Comparison of ENCODE assay signal across 25 cellular contexts in genomic region chr20:22620342-22620741, GRCh38. TPM values are rescaled to one million over a fixed set of nuclear protein-coding genes. Genes with fewer than 3 reads are reported as not detected.
DNase-seq lines count a peak whose midpoint lies in the region; ATAC-seq, FAIRE-seq and TF ChIP-seq lines count a peak whose summit lies in the region.
"Had no signal": no experiment of that assay in that cellular context is flagged by ENCODE, and none has a peak within 500 bp of the region (broad histone marks: within the 10 kb centered on the region; RNA-seq: fewer than 3 reads in every experiment).

No MANE protein-coding gene starts in this region.

- FAIRE-seq in H1 (lab: Jason Lieb, UNC) = no peak
- FAIRE-seq: GM12892 had no signal

- H3K9ac ChIP-seq in HUES6 (ENCODE audit: low read length) (no peak overlapping the region), H1 (replicated peaks in 1 of 4; ENCODE audit: extremely low read depth in 1 of 4, low read depth in 3 of 4, low read length in 3 of 4) (no peak overlapping the region), trophoblast cell (ENCODE audit: low read length) (no peak overlapping the region)

- no peak overlapping the region for H2AFZ ChIP-seq in H1 (ENCODE audit: low read length)
- no peak overlapping the region for H2AFZ ChIP-seq in trophoblast cell (ENCODE audit: insufficient read depth, low read length, poor library complexity)
- H2AFZ ChIP-seq: PC-9 had no signal

- H3K36me3 ChIP-seq in HUES6 (ENCODE audit: control insufficient read depth, insufficient read depth, low read length) = no peaks in the 10 kb centered on the region
- H3K36me3 ChIP-seq in H1 (ENCODE audit: control insufficient read depth in 2 of 4, insufficient read depth in 4 of 4, low read length in 3 of 4) = no peaks in the 10 kb centered on the region
- no peaks in the 10 kb centered on the region for H3K36me3 ChIP-seq in trophoblast cell (ENCODE audit: control insufficient read depth in 1 of 2, insufficient read depth in 2 of 2, low read length in 2 of 2)
- H3K36me3 ChIP-seq: BE2C, HAP-1, MG63 had no signal

- no peak for TF ChIP-seq POLR2A in H1 (IDR thresholded peaks at IDR 0.05; ENCODE audit: control extremely low read depth in 1 of 2, low read depth in 2 of 2, low read length in 2 of 2)

- no peaks in the 10 kb centered on the region for H3K23me2 ChIP-seq in H1 (ENCODE audit: low read depth, low read length)

- no peak overlapping the region for H3K4ac ChIP-seq in H1 (replicated peaks; ENCODE audit: insufficient read length, low read depth, low read length)
- no peak overlapping the region for H3K4ac ChIP-seq in trophoblast cell (ENCODE audit: low read depth, low read length)

- H4K8ac ChIP-seq in H1 (ENCODE audit: extremely low read depth, insufficient read depth, low read length) = no peak overlapping the region
- H4K8ac ChIP-seq in trophoblast cell (ENCODE audit: low read depth, low read length) = no peak overlapping the region

- no peak overlapping the region for H3K23ac ChIP-seq in H1 (ENCODE audit: insufficient read length)
- H3K23ac ChIP-seq in trophoblast cell (ENCODE audit: low read length) = no peak overlapping the region

- no peak overlapping the region for H4K91ac ChIP-seq in H1 (replicated peaks; ENCODE audit: insufficient read length, low read length)
- no peak overlapping the region for H4K91ac ChIP-seq in trophoblast cell (ENCODE audit: low read depth, low read length)

- TF ChIP-seq EP300 in H1 (IDR thresholded peaks at IDR 0.05; ENCODE audit: borderline replicate concordance in 1 of 2, low read depth in 2 of 2, low read length in 2 of 2) = no peak

- H3K4me2 ChIP-seq in H1 (ENCODE audit: insufficient read depth in 1 of 2, low read depth in 2 of 2, low read length in 2 of 2) (peak overlapping the region; percentile 55), trophoblast cell (ENCODE audit: low read length) (no peak overlapping the region)
- H3K4me2 ChIP-seq: PC-9 had no signal

- H2BK5ac ChIP-seq in H1 (ENCODE audit: low read depth, low read length) = no peak overlapping the region
- H2BK5ac ChIP-seq in trophoblast cell (ENCODE audit: low read depth, low read length, poor library complexity) = no peak overlapping the region

- no peaks in the 10 kb centered on the region for H3K9me3 ChIP-seq in HUES6 (ENCODE audit: control insufficient read depth, insufficient read depth, low read depth, low read length)
- H3K9me3 ChIP-seq in H1 (ENCODE audit: insufficient read depth in 2 of 2, low read depth in 1 of 2, low read length in 1 of 2) = no peaks in the 10 kb centered on the region
- H3K9me3 ChIP-seq in trophoblast cell (ENCODE audit: insufficient read depth, low read depth, low read length) = peaks cover 2% of the 10 kb centered on the region
- H3K9me3 ChIP-seq: BE2C, HAP-1, MG63 had no signal

- POLR2A ChIA-PET in H1 (lab: Charles Lee; ENCODE audit: partially characterized antibody) = interaction anchor here (1.0 to 1.2 kb wide), 2 partner anchors 10 to 15 kb away, joined by 4 to 5 read pairs; no protein-coding TSS in a partner anchor

- 17% methylated on average over 9 of the region's 9 CpGs; no CpG with 5 or more reads in 1 of the 2 experiments for WGBS in H1 (ENCODE audit: extremely low coverage in 1 of 2, insufficient coverage in 1 of 2, insufficient read length in 1 of 2, insufficient replicate concordance in 2 of 2, low coverage in 1 of 2, low lambda C conversion rate in 2 of 2, missing lambda C conversion rate in 1 of 2), 2 experiments
- no CpG with 5 or more reads among the region's 9 CpGs for WGBS in trophoblast cell (ENCODE audit: extremely low coverage, insufficient coverage, insufficient read length)

- H2BK20ac ChIP-seq in H1 (ENCODE audit: low read length) = no peak overlapping the region

- no peak overlapping the region for H2BK15ac ChIP-seq in H1 (ENCODE audit: low read length)

- H2AK5ac ChIP-seq in H1 (ENCODE audit: low read depth, low read length) (no peak overlapping the region), trophoblast cell (ENCODE audit: low read length) (no peak overlapping the region)

- H3K4me1 ChIP-seq in HUES6 (ENCODE audit: control insufficient read depth, insufficient read depth, low read length) (peaks cover 17% of the 10 kb centered on the region), H1 (replicated peaks in 1 of 4; ENCODE audit: control insufficient read depth in 3 of 4, insufficient read depth in 4 of 4, low read length in 3 of 4) (peaks cover 0 to 9% (median 6%) of the 10 kb centered on the region in 4 experiments; a peak in 4 of 7 replicates), trophoblast cell (ENCODE audit: control insufficient read depth in 1 of 2, insufficient read depth in 2 of 2, low read length in 2 of 2) (no peaks in the 10 kb centered on the region)
- H3K4me1 ChIP-seq: BE2C, HAP-1 had no signal

- no peak for TF ChIP-seq RAD21 in H1 (IDR thresholded peaks at IDR 0.05 in 1 of 2, conservative IDR thresholded peaks at IDR 0.05 in 1 of 2; ENCODE audit: low read depth in 2 of 2, low read length in 2 of 2)

- H3K56ac ChIP-seq in H1 (replicated peaks; ENCODE audit: insufficient read length, low read depth, low read length) = no peak overlapping the region

- no peak overlapping the region for H4K12ac ChIP-seq in trophoblast cell (ENCODE audit: low read depth, low read length)

- H3K27ac ChIP-seq in HUES6 (ENCODE audit: low read depth, low read length) (no peak overlapping the region), H1 (ENCODE audit: low read depth, low read length) (no peak overlapping the region), trophoblast cell (ENCODE audit: low read depth, low read length) (no peak overlapping the region)
- H3K27ac ChIP-seq: PC-9 had no signal

- H3K18ac ChIP-seq in H1 (ENCODE audit: extremely low read depth, low read length) (no peak overlapping the region), trophoblast cell (ENCODE audit: low read length) (no peak overlapping the region)

- H2BK12ac ChIP-seq in H1 (ENCODE audit: low read depth, low read length) (no peak overlapping the region), trophoblast cell (ENCODE audit: low read length) (no peak overlapping the region)

- H3K79me1 ChIP-seq in H1 (ENCODE audit: low read depth, low read length) (no peaks in the 10 kb centered on the region), trophoblast cell (ENCODE audit: low read length) (no peaks in the 10 kb centered on the region)

- H4K20me1 ChIP-seq in H1 (replicated peaks in 1 of 2; ENCODE audit: control insufficient read depth in 1 of 2, insufficient read depth in 2 of 2, low read length in 2 of 2) = no peaks in the 10 kb centered on the region

- H3K27me3 ChIP-seq in HUES6 (ENCODE audit: control insufficient read depth, insufficient read depth, low read length) = peaks cover 13% of the 10 kb centered on the region; the same call in 1 of the 2 replicates
- peaks cover 0 to 10% (median 7%) of the 10 kb centered on the region in 4 experiments; a peak in 3 of 7 replicates for H3K27me3 ChIP-seq in H1 (replicated peaks in 1 of 4; ENCODE audit: control insufficient read depth in 3 of 4, extremely low read depth in 1 of 4, insufficient read depth in 3 of 4, low read length in 3 of 4)
- no peaks in the 10 kb centered on the region for H3K27me3 ChIP-seq in trophoblast cell (ENCODE audit: insufficient read depth, low read length)
- H3K27me3 ChIP-seq: BE2C, MG63 had no signal

- H3K79me2 ChIP-seq in H1 (ENCODE audit: control insufficient read depth in 1 of 2, insufficient read depth in 2 of 2, low read length in 2 of 2) = no peaks in the 10 kb centered on the region
- no peaks in the 10 kb centered on the region for H3K79me2 ChIP-seq in trophoblast cell (ENCODE audit: control insufficient read depth, insufficient read depth, low read length, poor library complexity)

- no peak for TF ChIP-seq CTCF in H1 (IDR thresholded peaks at IDR 0.05; ENCODE audit: control extremely low read depth in 1 of 3, insufficient read depth in 1 of 3, low read depth in 1 of 3, low read length in 3 of 3)

- H2BK120ac ChIP-seq in H1 (replicated peaks; ENCODE audit: low read depth, low read length) (no peak overlapping the region), trophoblast cell (ENCODE audit: insufficient read depth, low read length, poor library complexity) (no peak overlapping the region)

- CTCF ChIA-PET in H1 (lab: Charles Lee; ENCODE audit: partially characterized antibody) = interaction anchor here (0.6 to 4.4 kb wide), 7 partner anchors 19 to 281 kb away, joined by 3 to 17 read pairs (median 3); no protein-coding TSS in a partner anchor

- H3K14ac ChIP-seq in H1 (ENCODE audit: insufficient read length) = no peak overlapping the region
- H3K14ac ChIP-seq in trophoblast cell (ENCODE audit: low read length) = no peak overlapping the region

- DNase-seq in GDM1 (lab: John Stamatoyannopoulos, UW) (peak; percentile 51), H1 (ENCODE audit: low read depth in 1 of 2, low spot score in 2 of 2) (peak in 1 of 2 experiments; percentile 47), iPS-NIHi11 (ENCODE audit: low spot score) (peak; percentile 17), left lobe of liver (ENCODE audit: low spot score) (no peak), trophoblast cell (no peak), superior temporal gyrus (ENCODE audit: extremely low spot score) (no peak)
- DNase-seq: 8988T, ACHN, BE2C, Calu3, DMS79 treated with DMSO at 0.1 percent for 48 hours, HFFc6, MG63, NCI-H1105 treated with DMSO at 0.1 percent for 48 hours, NCI-H146, NCI-H1930, NCI-H446 treated with DMSO at 0.1 percent for 48 hours, NCI-H526 treated with DMSO at 0.1 percent for 48 hours, PC-9 had no signal

- ATAC-seq in left lobe of liver = no peak
- ATAC-seq: Right ventricle myocardium inferior had no signal

- no peak overlapping the region for H4K5ac ChIP-seq in H1 (ENCODE audit: insufficient read length, low read depth, low read length)

- H3K4me3 ChIP-seq in HUES6 (ENCODE audit: low read depth, low read length) = peak overlapping the region; percentile 21; the same call in 1 of the 2 replicates
- peak overlapping the region in 1 of 4 experiments; percentile 38; a peak in 2 of 8 replicates for H3K4me3 ChIP-seq in H1 (ENCODE audit: extremely low read depth in 1 of 4, insufficient read depth in 2 of 4, low read depth in 3 of 4, low read length in 4 of 4)
- H3K4me3 ChIP-seq in trophoblast cell (ENCODE audit: low read depth, low read length) = no peak overlapping the region
- H3K4me3 ChIP-seq: HAP-1, MG63, PC-9 had no signal

TF ChIP-seq in H1, 55 proteins besides CTCF, POLR2A, EP300 and RAD21 (continues in another document):
- TF ChIP-seq BACH1 (IDR thresholded peaks at IDR 0.05; ENCODE audit: low read length) = no peak

RNA-seq across cellular contexts. Expression of gene FOXA2, which starts 36.0 kb away (rescaled TPM):
- total RNA-seq in H1 (2021; fragmentation: NEBNext Ultra II Directional; extraction: Animal tissue kit (Norgen Biotek cat#: 25700)) = 0.34 TPM in 1 of 2 replicates, not detected in the other
- polyA plus RNA-seq in H1 (2011; rRNA removed) = 0.09 TPM in 1 of 2 replicates, not detected in the other
- polyA plus RNA-seq in H1 (2011; cell fraction: cytosol; rRNA removed) = not detected
- 0.04 TPM for polyA plus RNA-seq in H1 (2011; cell fraction: nucleus; rRNA removed)
- polyA plus RNA-seq in H1 (2012, experiment 1 of 2) = 0.06 to 0.12 TPM (median 0.09 TPM) in 3 of 4 replicates, not detected in the other
- polyA plus RNA-seq in H1 (2012, experiment 2 of 2) = 0.12 TPM
- polyA plus RNA-seq in H1 (2013, experiment 1 of 2) = 0.28 TPM
- polyA plus RNA-seq in H1 (2013, experiment 2 of 2) = 0.31 TPM
- polyA minus RNA-seq in H1 (2011; rRNA and poly(A)+ RNA removed) = not detected in 2 replicates
- polyA minus RNA-seq in H1 (2011; cell fraction: cytosol; rRNA and poly(A)+ RNA removed) = not detected
- not detected for polyA minus RNA-seq in H1 (2011; cell fraction: nucleus; rRNA and poly(A)+ RNA removed)
- 18.9 TPM for total RNA-seq in left lobe of liver
- polyA plus RNA-seq in trophoblast cell (2013) = not detected in 2 replicates
- total RNA-seq: HFFc6, LHCN-M2, PC-9, Right ventricle myocardium inferior, RPMI7951 had no signal

Comparison
In these comparisons a context has a peak if more than half of its experiments do, and no peak if none do; other contexts are left out.
1. DNase-seq: peak in GDM1 (single experiment) and iPS-NIHi11 (single experiment); none in left lobe of liver (single experiment), trophoblast cell (0 of 2) and superior temporal gyrus (single experiment).
2. RNA of gene FOXA2, which starts 36.0 kb away (total RNA-seq): 18.9 TPM in left lobe of liver (single experiment); 0.34 TPM in H1; every median in the first group is over 10 times any median in the second.